26 cellular contexts compared by ENCODE assay signal in the genomic region with DNA sequence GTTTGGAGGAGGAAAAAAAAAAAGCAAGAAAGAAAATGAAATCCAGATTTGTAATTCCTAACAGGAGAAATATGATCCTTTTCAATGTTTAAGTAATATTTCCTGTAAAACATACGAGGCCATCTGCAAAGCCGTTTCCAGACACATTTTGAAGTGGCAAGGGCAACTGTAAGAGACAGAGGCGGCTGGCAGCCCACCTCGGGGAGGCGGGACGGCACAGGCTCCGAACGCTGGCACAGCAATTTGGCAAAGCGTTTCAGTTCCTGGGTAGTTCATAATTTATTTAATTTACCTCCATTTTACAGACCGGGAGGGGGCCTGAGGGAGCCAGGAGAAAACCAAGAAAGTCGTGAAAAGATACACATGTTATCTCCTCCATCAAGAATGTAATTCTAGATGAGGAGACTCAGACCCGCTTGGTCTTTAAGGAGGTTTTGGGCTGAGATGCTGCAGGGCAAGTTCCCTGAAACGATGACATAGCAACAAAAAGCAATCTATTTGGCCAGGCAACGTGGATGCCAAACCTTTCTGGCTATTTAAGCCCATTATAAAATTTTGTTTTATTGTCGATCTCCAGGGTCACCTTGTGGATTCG.
DNase-seq lines count a peak whose midpoint lies in the region; TF ChIP-seq lines count a peak whose summit lies in the region.
"Had no signal": no experiment of that assay in that cellular context is flagged by ENCODE, and none has a peak within 500 bp of the region (broad histone marks: within the 10 kb centered on the region; RNA-seq: fewer than 3 reads in every experiment).

No MANE protein-coding gene starts in this region.

- no peak overlapping the region for H3K4me3 ChIP-seq in mesendoderm (ENCODE audit: low read length)
- H3K4me3 ChIP-seq: A549; BLaER1 treated with 17β-estradiol and CSF1 and Interleukin-3, amounts not matched to agents 10 nM and 100 nM had no signal

- H3K4me3 Mint-ChIP-seq in activated CD4-positive, alpha-beta T cell treated with anti-CD3 and anti-CD28 coated beads, Interleukin-2, amount 10 ng/mL, durations not matched to agents 24 days and 14 days, result no peak overlapping the region
- H3K4me3 Mint-ChIP-seq in brain (peak overlapping the region in 3 of 5 experiments; percentile 52 to 73 (median 63)), type B pancreatic cell (peak overlapping the region; percentile 77), osteocyte (ENCODE audit: unreplicated experiment) (no peak overlapping the region)
- H3K4me3 Mint-ChIP-seq: CD4-positive, alpha-beta T cell had no signal

- H4K8ac ChIP-seq in mesendoderm (ENCODE audit: low read depth, low read length), result no peak overlapping the region

- H3K27ac ChIP-seq in mesendoderm (ENCODE audit: low read depth, low read length), result no peak overlapping the region
- H3K27ac ChIP-seq: A549; BLaER1 treated with 17β-estradiol and CSF1 and Interleukin-3, amounts not matched to agents 10 nM and 100 nM; HL-60; RWPE1 had no signal

- intact Hi-C loops in activated CD4-positive, alpha-beta T cell treated with anti-CD3 and anti-CD28 coated beads, Interleukin-2, amount 10 ng/mL, durations not matched to agents 24 days and 14 days (cut with micrococcal nuclease), result no loop called here

- no peak overlapping the region for H2AK5ac ChIP-seq in mesendoderm (ENCODE audit: low read length)

- H3K56ac ChIP-seq in mesendoderm (ENCODE audit: low read length), result no peak overlapping the region

- no peak overlapping the region for H3K9ac ChIP-seq in mesendoderm (ENCODE audit: low read length)
- H3K9ac ChIP-seq: BLaER1 treated with 17β-estradiol and CSF1 and Interleukin-3, amounts not matched to agents 10 nM and 100 nM had no signal

- DNase-seq in activated CD4-positive, alpha-beta T cell treated with anti-CD3 and anti-CD28 coated beads, Interleukin-2, amount 10 ng/mL, durations not matched to agents 24 days and 14 days, result peak; percentile 35
- no peak for DNase-seq in activated CD4-positive, alpha-beta T cell treated with anti-CD3 and anti-CD28 coated beads, Interleukin-2, amount 50 U/mL, for 1 hour
- DNase-seq in mesendoderm (peak; percentile 72), type B pancreatic cell (ENCODE audit: extremely low spot score, unreplicated experiment) (no peak), kidney glomerular epithelial cell (lab: John Stamatoyannopoulos, UW) (no peak), foreskin melanocyte (no peak), osteocyte (ENCODE audit: extremely low spot score, unreplicated experiment) (no peak)
- DNase-seq: AML-193; CD4-positive, alpha-beta T cell; DMS79; EL; GF-D8; HCEC 1CT; Karpas-422; MV-4-11; NCI-H1105; NCI-H1436 treated with DMSO at 0.1 percent for 48 hours; NCI-H187 treated with DMSO at 0.1 percent for 48 hours; NCI-H446; NCI-H526; SHP77 had no signal

- no peak overlapping the region for H2BK15ac ChIP-seq in mesendoderm (replicated peaks; ENCODE audit: low read depth)

- no CpG with 5 or more reads among the region's 16 CpGs for WGBS in mesendoderm (ENCODE audit: extremely low coverage, insufficient coverage, low lambda C conversion rate)

- no peak overlapping the region for H3K4ac ChIP-seq in mesendoderm (ENCODE audit: low read depth, low read length)

- no peak overlapping the region for H3K27ac Mint-ChIP-seq in activated CD4-positive, alpha-beta T cell treated with anti-CD3 and anti-CD28 coated beads, Interleukin-2, amount 10 ng/mL, durations not matched to agents 24 days and 14 days
- peak overlapping the region in 3 of 5 experiments; percentile 89 to 96 (median 90) for H3K27ac Mint-ChIP-seq in brain
- H3K27ac Mint-ChIP-seq in type B pancreatic cell, result no peak overlapping the region
- H3K27ac Mint-ChIP-seq in osteocyte (ENCODE audit: unreplicated experiment), result no peak overlapping the region
- H3K27ac Mint-ChIP-seq: CD4-positive, alpha-beta T cell had no signal

- H3K36me3 ChIP-seq in mesendoderm (ENCODE audit: control insufficient read depth, insufficient read depth, low read length), result no peaks in the 10 kb centered on the region
- H3K36me3 ChIP-seq: BLaER1 treated with 17β-estradiol and CSF1 and Interleukin-3, amounts not matched to agents 10 nM and 100 nM had no signal

- no peaks in the 10 kb centered on the region for H3K79me1 ChIP-seq in mesendoderm (ENCODE audit: low read length)

- H4K5ac ChIP-seq in mesendoderm (ENCODE audit: low read length), result no peak overlapping the region

- no peaks in the 10 kb centered on the region for H3K27me3 Mint-ChIP-seq in activated CD4-positive, alpha-beta T cell treated with anti-CD3 and anti-CD28 coated beads, Interleukin-2, amount 10 ng/mL, durations not matched to agents 24 days and 14 days
- H3K27me3 Mint-ChIP-seq in brain (peaks cover 9% of the 10 kb centered on the region), type B pancreatic cell (peaks cover 53% of the 10 kb centered on the region), osteocyte (ENCODE audit: unreplicated experiment) (no peaks in the 10 kb centered on the region)
- H3K27me3 Mint-ChIP-seq: CD4-positive, alpha-beta T cell had no signal

- no peaks in the 10 kb centered on the region for H3K27me3 ChIP-seq in mesendoderm (ENCODE audit: insufficient read depth, low read length, poor library complexity)
- H3K27me3 ChIP-seq: BLaER1 treated with 17β-estradiol and CSF1 and Interleukin-3, amounts not matched to agents 10 nM and 100 nM had no signal

- TF ChIP-seq CTCF in brain (conservative IDR thresholded peaks at IDR 0.05) (no peak), type B pancreatic cell (conservative IDR thresholded peaks at IDR 0.05) (no peak), osteocyte (IDR thresholded peaks at IDR 0.05) (no peak)

- no peaks in the 10 kb centered on the region for H3K4me1 Mint-ChIP-seq in activated CD4-positive, alpha-beta T cell treated with anti-CD3 and anti-CD28 coated beads, Interleukin-2, amount 10 ng/mL, durations not matched to agents 24 days and 14 days
- peaks cover 90% of the 10 kb centered on the region for H3K4me1 Mint-ChIP-seq in brain
- H3K4me1 Mint-ChIP-seq in type B pancreatic cell (ENCODE audit: unreplicated experiment), result peaks cover 53% of the 10 kb centered on the region
- peaks cover 2% of the 10 kb centered on the region for H3K4me1 Mint-ChIP-seq in osteocyte (ENCODE audit: unreplicated experiment)

- H3K4me2 ChIP-seq in mesendoderm (ENCODE audit: low read length), result no peak overlapping the region
- H3K4me2 ChIP-seq: A549; BLaER1 treated with 17β-estradiol and CSF1 and Interleukin-3, amounts not matched to agents 10 nM and 100 nM had no signal

- H3K79me2 ChIP-seq in mesendoderm (ENCODE audit: control insufficient read depth, insufficient read depth, low read length), result no peaks in the 10 kb centered on the region

- no peaks in the 10 kb centered on the region for H3K36me3 Mint-ChIP-seq in activated CD4-positive, alpha-beta T cell treated with anti-CD3 and anti-CD28 coated beads, Interleukin-2, amount 10 ng/mL, durations not matched to agents 24 days and 14 days (ENCODE audit: low read depth)
- H3K36me3 Mint-ChIP-seq in brain, result no peaks in the 10 kb centered on the region
- H3K36me3 Mint-ChIP-seq in type B pancreatic cell, result no peaks in the 10 kb centered on the region
- no peaks in the 10 kb centered on the region for H3K36me3 Mint-ChIP-seq in osteocyte (ENCODE audit: unreplicated experiment)

- H3K4me1 ChIP-seq in mesendoderm (ENCODE audit: control insufficient read depth, low read depth, low read length), result peaks cover 5% of the 10 kb centered on the region
- H3K4me1 ChIP-seq: A549 had no signal

- H3K9me3 Mint-ChIP-seq in activated CD4-positive, alpha-beta T cell treated with anti-CD3 and anti-CD28 coated beads, Interleukin-2, amount 10 ng/mL, durations not matched to agents 24 days and 14 days, result no peaks in the 10 kb centered on the region
- peaks cover 0 to 4% (median 0%) of the 10 kb centered on the region in 5 experiments for H3K9me3 Mint-ChIP-seq in brain
- peaks cover 8% of the 10 kb centered on the region for H3K9me3 Mint-ChIP-seq in type B pancreatic cell
- H3K9me3 Mint-ChIP-seq in osteocyte (ENCODE audit: unreplicated experiment), result peaks cover 10% of the 10 kb centered on the region
- H3K9me3 Mint-ChIP-seq: CD4-positive, alpha-beta T cell had no signal

- H2BK5ac ChIP-seq in mesendoderm (ENCODE audit: low read length), result no peak overlapping the region

- H3K18ac ChIP-seq in mesendoderm (ENCODE audit: low read length), result no peak overlapping the region

- no peak overlapping the region for H3K23ac ChIP-seq in mesendoderm (ENCODE audit: low read length)

- H2BK120ac ChIP-seq in mesendoderm (ENCODE audit: low read depth, low read length), result no peak overlapping the region

Comparison
In these comparisons a context has a peak if more than half of its experiments do, and no peak if none do; other contexts are left out.
1. DNase-seq: peak in activated CD4-positive, alpha-beta T cell treated with anti-CD3 and anti-CD28 coated beads, Interleukin-2, amount 10 ng/mL, durations not matched to agents 24 days and 14 days (single experiment) and mesendoderm (single experiment); none in activated CD4-positive, alpha-beta T cell treated with anti-CD3 and anti-CD28 coated beads, Interleukin-2, amount 50 U/mL, for 1 hour (single experiment), type B pancreatic cell (single experiment), kidney glomerular epithelial cell (single experiment), foreskin melanocyte (single experiment) and osteocyte (single experiment).
2. H3K27ac Mint-ChIP-seq: peak in brain (3 of 5); none in activated CD4-positive, alpha-beta T cell treated with anti-CD3 and anti-CD28 coated beads, Interleukin-2, amount 10 ng/mL, durations not matched to agents 24 days and 14 days (single experiment), type B pancreatic cell (single experiment) and osteocyte (single experiment).
3. H3K4me3 Mint-ChIP-seq: peak in brain (3 of 5) and type B pancreatic cell (single experiment); none in activated CD4-positive, alpha-beta T cell treated with anti-CD3 and anti-CD28 coated beads, Interleukin-2, amount 10 ng/mL, durations not matched to agents 24 days and 14 days (single experiment) and osteocyte (single experiment).